2 cellular contexts compared by ENCODE assay signal in genomic region chr5:150509992-150510391, GRCh38.
A peak's percentile ranks its signal among the peaks of the same experiment; 100 is the strongest.
TF ChIP-seq lines count a peak whose summit lies in the region.

No MANE protein-coding gene starts in this region.

TF ChIP-seq in K562, 482 proteins besides CTCF, POLR2A, EP300 and RAD21 (continues in another document):
- TF ChIP-seq CUX1 (CRISPR knock-in tag; IDR thresholded peaks at IDR 0.05) (no peak), L3MBTL2 (IDR thresholded peaks at IDR 0.05) (no peak), CLOCK (CRISPR knock-in tag; IDR thresholded peaks at IDR 0.05; ENCODE audit: borderline replicate concordance) (no peak), THRAP3 (IDR thresholded peaks at IDR 0.05; ENCODE audit: borderline replicate concordance) (no peak), IRF2 (CRISPR knock-in tag; IDR thresholded peaks at IDR 0.05) (no peak), ZBTB43 (CRISPR knock-in tag; IDR thresholded peaks at IDR 0.05) (no peak), ZNF316 (IDR thresholded peaks at IDR 0.05) (no peak), BCOR (IDR thresholded peaks at IDR 0.05) (0 out of 2 replicates have a peak, but pooled peaks have one; percentile 11), ZNF583 (CRISPR knock-in tag; IDR thresholded peaks at IDR 0.05) (no peak), RBM25 (IDR thresholded peaks at IDR 0.05; ENCODE audit: low read depth, low read length, severe bottlenecking) (peak; percentile 73), FOXJ3 (CRISPR knock-in tag; IDR thresholded peaks at IDR 0.05) (no peak), ZNF586 (CRISPR knock-in tag; conservative IDR thresholded peaks at IDR 0.05) (no peak), POLR2AphosphoS2 (IDR thresholded peaks at IDR 0.05; ENCODE audit: low read length) (no peak), ZNF280B (CRISPR knock-in tag; IDR thresholded peaks at IDR 0.05) (no peak), HES1 (IDR thresholded peaks at IDR 0.05; ENCODE audit: low read depth) (no peak)

TF ChIP-seq in liver, 16 proteins besides CTCF, POLR2A, EP300 and RAD21 (continued from another document):
- TF ChIP-seq REST (IDR thresholded peaks at IDR 0.05): no peak
- no peak for TF ChIP-seq ZBTB33 (IDR thresholded peaks at IDR 0.05)
- no peak for TF ChIP-seq SP1 (IDR thresholded peaks at IDR 0.05)
- no peak for TF ChIP-seq HNF4A (conservative IDR thresholded peaks at IDR 0.05)
- no peak for TF ChIP-seq GABPA (IDR thresholded peaks at IDR 0.05 in 1 of 2, conservative IDR thresholded peaks at IDR 0.05 in 1 of 2)
- no peak for TF ChIP-seq TAF1 (conservative IDR thresholded peaks at IDR 0.05)
- no peak for TF ChIP-seq YY1 (IDR thresholded peaks at IDR 0.05)
- TF ChIP-seq MAX (IDR thresholded peaks at IDR 0.05): no peak
- TF ChIP-seq HNF4G (IDR thresholded peaks at IDR 0.05): no peak
- no peak for TF ChIP-seq EGR1 (IDR thresholded peaks at IDR 0.05; ENCODE audit: low read depth in 2 of 2)
- no peak for TF ChIP-seq ATF3 (IDR thresholded peaks at IDR 0.05)
- TF ChIP-seq RXRA (IDR thresholded peaks at IDR 0.05): no peak
